25 cellular contexts compared by ENCODE assay signal in the genomic region with DNA sequence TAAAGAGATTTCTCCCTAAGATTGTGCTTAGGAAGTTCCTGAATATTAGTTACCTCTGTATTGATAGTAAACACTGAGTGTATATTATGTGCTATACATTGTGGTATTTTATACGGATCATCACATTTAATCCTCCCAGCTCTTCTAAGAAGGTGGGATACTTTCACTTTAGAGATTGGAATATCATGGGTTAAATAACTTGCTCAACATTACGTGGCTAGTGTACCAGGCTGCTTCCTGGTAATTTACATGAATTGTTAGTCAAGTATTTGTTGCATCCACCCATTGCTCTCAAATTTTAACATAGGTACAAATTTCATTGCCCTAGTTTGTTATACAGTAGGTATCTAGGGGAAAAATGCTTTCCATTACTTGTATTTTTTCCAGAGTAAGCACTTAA. TPM values are rescaled to one million over a fixed set of nuclear protein-coding genes. Genes with fewer than 3 reads are reported as not detected.
DNase-seq lines count a peak whose midpoint lies in the region; ATAC-seq and TF ChIP-seq lines count a peak whose summit lies in the region.
"Had no signal": no experiment of that assay in that cellular context is flagged by ENCODE, and none has a peak within 500 bp of the region (broad histone marks: within the 10 kb centered on the region; RNA-seq: fewer than 3 reads in every experiment).

No MANE protein-coding gene starts in this region.

- H3K27me3 ChIP-seq in RWPE2 (ENCODE audit: insufficient read depth, poor library complexity, severe bottlenecking): no peaks in the 10 kb centered on the region
- H3K27me3 ChIP-seq: cardiac muscle cell had no signal

- H3K27ac ChIP-seq in RWPE2 (ENCODE audit: poor library complexity, severe bottlenecking): no peak overlapping the region
- H3K27ac ChIP-seq: cardiac muscle cell, epithelial cell of prostate, left ventricle myocardium inferior, WERI-Rb-1 had no signal

- ATAC-seq in RWPE2 (ENCODE audit: low read depth) (0 out of 3 replicates have a peak, but pooled peaks have one; percentile 19), left colon (no peak), HG02852 (IDR thresholded peaks at IDR 0.05; ENCODE audit: unreplicated experiment) (no peak)
- ATAC-seq: HepG2; naive thymus-derived CD8-positive, alpha-beta T cell; Panc1; stimulated activated naive CD8-positive, alpha-beta T cell treated with anti-CD3 and anti-CD28 coated beads, Interleukin-15, amount 100 ng/mL, for 72 hours had no signal

- no peak for TF ChIP-seq CTCF in RWPE2 (IDR thresholded peaks at IDR 0.05; ENCODE audit: poor library complexity, severe bottlenecking)

- H3K4me3 ChIP-seq in RWPE2 (ENCODE audit: severe bottlenecking): no peak overlapping the region
- H3K4me3 ChIP-seq: cardiac muscle cell, left ventricle myocardium inferior had no signal

- H3K4me1 ChIP-seq in RWPE2 (ENCODE audit: insufficient read depth, poor library complexity, severe bottlenecking): no peaks in the 10 kb centered on the region

- DNase-seq in AG08395 (ENCODE audit: low spot score) (peak; percentile 16), RWPE2 (ENCODE audit: low spot score) (no peak), dermis blood vessel endothelial cell (peak; percentile 10), kidney tubule cell (ENCODE audit: low spot score) (peak; percentile 18), iPS-NIHi7 (ENCODE audit: extremely low spot score) (no peak), left colon (no peak)
- no peak for DNase-seq in central memory CD4-positive, alpha-beta T cell
- DNase-seq: activated CD8-positive, alpha-beta memory T cell treated with anti-CD3 and anti-CD28 coated beads, Interleukin-2, amount 50 U/mL, for 48 hours; activated effector memory CD4-positive, alpha-beta T cell treated with anti-CD3 and anti-CD28 coated beads, Interleukin-2, amount 50 U/mL, for 16 hours; glutamatergic neuron; left ventricle myocardium inferior; naive thymus-derived CD8-positive, alpha-beta T cell; NCI-H1417; NCI-H510A treated with DMSO at 0.1 percent for 48 hours; right cardiac atrium; stimulated activated CD4-positive, alpha-beta T cell treated with anti-CD3 and anti-CD28 coated beads, Interleukin-12 subunit alpha, Interleukin-12 subunit beta, amount 100 ng/mL, for 4 hours; stimulated activated naive CD8-positive, alpha-beta T cell treated with anti-CD3 and anti-CD28 coated beads, Interleukin-15, amount 100 ng/mL, for 72 hours; T-helper 2 cell; trophoblast cell; WERI-Rb-1 had no signal

- no peaks in the 10 kb centered on the region for H3K9me3 ChIP-seq in RWPE2 (ENCODE audit: severe bottlenecking)
- H3K9me3 ChIP-seq: left ventricle myocardium inferior had no signal

- H3K36me3 ChIP-seq in RWPE2 (ENCODE audit: low read depth): peaks cover 15% of the 10 kb centered on the region
- H3K36me3 ChIP-seq: cardiac muscle cell, left ventricle myocardium inferior, WERI-Rb-1 had no signal

- intact Hi-C loops in left colon (cut with DNase I, micrococcal nuclease): loop anchor here in 1 of 2 donors (10.0 kb wide), 1 partner anchor 103 kb away; a partner anchor contains a TSS

RNA-seq across cellular contexts. Expression of a gene that starts 21.4 kb away (rescaled TPM):
- total RNA-seq in dermis blood vessel endothelial cell (74.4 and 102 TPM in 2 replicates), left colon (10 to 100 TPM; 28.6 to 38.0 TPM)

Comparison
In these comparisons a context has a peak if more than half of its experiments do, and no peak if none do; other contexts are left out.
1. DNase-seq: peak in AG08395 (single experiment), dermis blood vessel endothelial cell (single experiment) and kidney tubule cell (single experiment); none in RWPE2 (single experiment), iPS-NIHi7 (single experiment), central memory CD4-positive, alpha-beta T cell (single experiment) and left colon (0 of 2).